Comparison of ENCODE assay signal across 28 cellular contexts in the genomic region with DNA sequence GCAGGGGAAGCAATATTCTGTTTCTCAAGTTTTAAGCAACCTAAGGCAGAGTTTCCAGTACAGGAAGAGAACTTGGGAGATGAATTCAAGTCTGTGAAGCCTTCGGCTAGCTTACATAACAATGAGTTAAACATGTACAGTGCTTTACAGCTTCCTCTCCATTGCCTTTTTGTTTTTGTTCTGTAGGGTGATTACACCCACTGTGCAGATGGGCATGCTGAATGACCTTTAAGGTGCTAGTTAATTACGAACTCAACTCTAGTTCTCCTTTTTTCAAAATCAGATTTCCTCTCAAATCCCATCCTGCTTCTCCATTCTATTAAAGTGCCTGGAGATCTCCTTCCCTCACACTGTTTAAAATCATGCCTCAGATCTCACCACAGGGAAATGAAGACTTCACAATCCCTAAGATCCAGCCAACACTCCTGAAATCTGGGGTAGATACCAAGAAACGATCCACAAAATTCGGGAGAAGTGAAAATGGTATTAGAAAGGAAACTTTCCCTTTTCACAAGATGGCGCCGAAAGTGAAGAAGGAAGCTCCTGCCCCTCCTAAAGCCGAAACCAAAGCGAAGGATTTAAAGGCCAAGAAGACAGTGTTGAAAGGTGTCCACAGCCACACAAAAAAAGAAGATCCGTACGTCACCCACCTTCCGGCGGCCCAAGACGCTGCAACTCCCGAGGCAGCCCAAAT. TPM values are rescaled to one million over a fixed set of nuclear protein-coding genes. Genes with fewer than 3 reads are reported as not detected.
"Had no signal": no experiment of that assay in that cellular context is flagged by ENCODE, and none has a peak within 500 bp of the region (broad histone marks: within the 10 kb centered on the region; RNA-seq: fewer than 3 reads in every experiment).

No MANE protein-coding gene starts in this region.

- H3K27me3 ChIP-seq: hepatocyte, pancreas, spleen, tibial artery, upper lobe of left lung, uterus had no signal

- FAIRE-seq: endothelial cell of umbilical vein, pancreas had no signal

- H3K4me3 Mint-ChIP-seq: naive B cell; nephron; stimulated activated memory B cell treated with anti-CD40 and anti-IgM and Interleukin-4, amounts not matched to agents 10 μg/mL and 1 μg/mL and 100 μg/mL, for 72 hours; stimulated activated naive CD8-positive, alpha-beta T cell treated with anti-CD3 and anti-CD28 coated beads, Interleukin-15, Interleukin-2, amounts not matched to agents 100 ng/mL and 50 ng/mL, for 24 hours had no signal

- H3K4me1 Mint-ChIP-seq: naive B cell; nephron; stimulated activated memory B cell treated with anti-CD40 and anti-IgM and Interleukin-4, amounts not matched to agents 10 μg/mL and 1 μg/mL and 100 μg/mL, for 72 hours had no signal

- H3K36me3 ChIP-seq: pancreas, spleen, tibial artery, upper lobe of left lung, uterus had no signal

- H3K4me1 ChIP-seq: pancreas, spleen, tibial artery, upper lobe of left lung, uterus had no signal

- H3K79me2 ChIP-seq: hepatocyte had no signal

- H3K4me3 ChIP-seq: hepatocyte, pancreas, spleen, tibial artery, upper lobe of left lung, uterus had no signal

- H3K9me3 ChIP-seq: pancreas, tibial artery, upper lobe of left lung, uterus had no signal

- H3K27ac Mint-ChIP-seq: naive B cell; nephron; progenitor cell of endocrine pancreas; stimulated activated memory B cell treated with anti-CD40 and anti-IgM and Interleukin-4, amounts not matched to agents 10 μg/mL and 1 μg/mL and 100 μg/mL, for 72 hours; stimulated activated naive CD8-positive, alpha-beta T cell treated with anti-CD3 and anti-CD28 coated beads, Interleukin-15, Interleukin-2, amounts not matched to agents 100 ng/mL and 50 ng/mL, for 24 hours had no signal

- ATAC-seq: left colon; pancreas; sciatic nerve; stimulated activated memory B cell treated with anti-CD40 and anti-IgM and Interleukin-4, amounts not matched to agents 10 μg/mL and 1 μg/mL and 100 μg/mL, for 72 hours had no signal

- H3K36me3 Mint-ChIP-seq: naive B cell; stimulated activated memory B cell treated with anti-CD40 and anti-IgM and Interleukin-4, amounts not matched to agents 10 μg/mL and 1 μg/mL and 100 μg/mL, for 72 hours had no signal

- H3K27me3 Mint-ChIP-seq: progenitor cell of endocrine pancreas; stimulated activated naive CD8-positive, alpha-beta T cell treated with anti-CD3 and anti-CD28 coated beads, Interleukin-15, Interleukin-2, amounts not matched to agents 100 ng/mL and 50 ng/mL, for 24 hours had no signal

- DNase-seq: dermis blood vessel endothelial cell; erythroblast; foreskin melanocyte; head of caudate nucleus; left colon; mesendoderm; naive B cell; pancreas; spleen; stimulated activated CD4-positive, alpha-beta T cell treated with anti-CD3 and anti-CD28 coated beads, Interleukin-15, amount 100 ng/mL, for 24 hours; stimulated activated CD4-positive, alpha-beta T cell treated with anti-CD3 and anti-CD28 coated beads, Interleukin-1b, Interleukin-23, amount 100 ng/mL, for 48 hours; stimulated activated CD4-positive, alpha-beta T cell treated with anti-CD3 and anti-CD28 coated beads, Interleukin-4, amount 100 ng/mL, for 24 hours; tibial artery; upper lobe of left lung; uterus had no signal

- H3K27ac ChIP-seq: hepatocyte, pancreas, spleen, tibial artery, upper lobe of left lung, uterus had no signal

- H2AFZ ChIP-seq: hepatocyte had no signal

- H3K4me2 ChIP-seq: hepatocyte had no signal

- H3K9me3 Mint-ChIP-seq: nephron; stimulated activated memory B cell treated with anti-CD40 and anti-IgM and Interleukin-4, amounts not matched to agents 10 μg/mL and 1 μg/mL and 100 μg/mL, for 72 hours; stimulated activated naive CD8-positive, alpha-beta T cell treated with anti-CD3 and anti-CD28 coated beads, Interleukin-15, Interleukin-2, amounts not matched to agents 100 ng/mL and 50 ng/mL, for 24 hours had no signal

RNA-seq across cellular contexts. Expression of gene MSMB, which starts 16.8 kb away (rescaled TPM):
- total RNA-seq: dermis blood vessel endothelial cell, endothelial cell of umbilical vein, kidney epithelial cell, left colon, liver, lung microvascular endothelial cell, pancreas, progenitor cell of endocrine pancreas, renal cortical epithelial cell, sciatic nerve, skeletal muscle tissue, spleen, temporal lobe, uterus had no signal
- polyA plus RNA-seq: endothelial cell of umbilical vein, liver, spleen had no signal
